In genomic region chr4:83386931-83387897, GRCh38 we compare ENCODE assay signal across 15 cellular contexts. TPM values are rescaled to one million over a fixed set of nuclear protein-coding genes. Genes with fewer than 3 reads are reported as not detected.
DNase-seq lines count a peak whose midpoint lies in the region; ATAC-seq, FAIRE-seq and TF ChIP-seq lines count a peak whose summit lies in the region.
"Had no signal": no experiment of that assay in that cellular context is flagged by ENCODE, and none has a peak within 500 bp of the region (broad histone marks: within the 10 kb centered on the region; RNA-seq: fewer than 3 reads in every experiment).

No MANE protein-coding gene starts in this region.

- no peaks in the 10 kb centered on the region for H3K36me3 ChIP-seq in K562 (ENCODE audit: control insufficient read depth, insufficient read depth, low read length)

- FAIRE-seq in K562 (lab: Jason Lieb, UNC): no peak

- no TSS peak for BruUV-seq in K562 (replicated peaks; lab: Mats Ljungman, UMichigan)

- 0 out of 2 replicates have a peak overlapping the region, but pooled peaks have one; percentile 18 for H3K27ac Mint-ChIP-seq in HFFc6
- H3K27ac Mint-ChIP-seq: T-helper 1 cell treated with Interleukin-12 subunit alpha and Interleukin-12 subunit beta and Interleukin-4 antibody, amounts not matched to agents 30 μg/mL and 1 μg/mL, for 36 hours had no signal

- intact Hi-C loops in K562 (cut with micrococcal nuclease): no loop called here

- H3K27ac ChIP-seq in K562 (ENCODE audit: extremely low read depth, low read depth, low read length): no peak overlapping the region

- no peak for TF ChIP-seq RAD21 in K562 (CRISPR knock-in tag; conservative IDR thresholded peaks at IDR 0.05 in 1 of 2, IDR thresholded peaks at IDR 0.05 in 1 of 2)

- H3K36me3 Mint-ChIP-seq in HFFc6 (ENCODE audit: low read depth): no peaks in the 10 kb centered on the region

- POLR2A ChIA-PET in K562 (lab: Yijun Ruan, JAX): interaction anchor here (1.5 kb wide), 1 partner anchor 8 kb away, joined by 6 read pairs; no protein-coding TSS in a partner anchor

- no peaks in the 10 kb centered on the region for H3K79me2 ChIP-seq in K562 (ENCODE audit: control insufficient read depth, insufficient read depth, low read length)

- peak overlapping the region; percentile 53; the same call in 1 of the 2 replicates for H2AFZ ChIP-seq in K562 (ENCODE audit: low read depth, low read length)

- ATAC-seq in K562 (no peak), HG03039 (IDR thresholded peaks at IDR 0.05; ENCODE audit: unreplicated experiment) (no peak), HG02970 (IDR thresholded peaks at IDR 0.05; ENCODE audit: low FRiP score, unreplicated experiment) (no peak), GM21423 (IDR thresholded peaks at IDR 0.05; ENCODE audit: unreplicated experiment) (no peak)
- ATAC-seq: right cardiac atrium had no signal

- peaks cover 9% of the 10 kb centered on the region; the same call in 1 of the 2 replicates for H3K27me3 Mint-ChIP-seq in HFFc6 (ENCODE audit: insufficient read depth)

- TF ChIP-seq POLR2A in K562 (conservative IDR thresholded peaks at IDR 0.05): no peak

- TF ChIP-seq EP300 in K562 (IDR thresholded peaks at IDR 0.05; ENCODE audit: low read length): no peak

- TF ChIP-seq CTCF in HFFc6 (IDR thresholded peaks at IDR 0.05) (no peak), K562 (IDR thresholded peaks at IDR 0.05 in 2 of 3, conservative IDR thresholded peaks at IDR 0.05 in 1 of 3; ENCODE audit: insufficient read depth in 2 of 3, low read depth in 1 of 3, low read length in 3 of 3) (no peak)

- H3K9me1 ChIP-seq in K562 (ENCODE audit: control insufficient read depth, insufficient read depth, low read length): no peaks in the 10 kb centered on the region

- H3K4me3 ChIP-seq in K562: no peak overlapping the region

- peaks cover 16% of the 10 kb centered on the region for H3K4me1 Mint-ChIP-seq in HFFc6 (ENCODE audit: low read depth)

- DNase-seq in AG20443 (ENCODE audit: low spot score) (peak; percentile 49), HFFc6 (no peak), K562 (ENCODE audit: extremely low read depth in 1 of 4, low spot score in 3 of 4) (no peak), left kidney (ENCODE audit: low read depth, low spot score) (peak; percentile 32), LoVo (ENCODE audit: low spot score) (no peak)
- DNase-seq: activated effector memory CD4-positive, alpha-beta T cell treated with anti-CD3 and anti-CD28 coated beads, Interleukin-2, amount 50 U/mL, for 16 hours; cerebellar nuclear complex; NCI-H2081 treated with DMSO at 0.1 percent for 48 hours; right cardiac atrium; stimulated activated naive CD4-positive, alpha-beta T cell treated with Interleukin-2 at 50 U/mL for 16 hours had no signal

- no peaks in the 10 kb centered on the region for H3K4me1 ChIP-seq in K562 (replicated peaks in 1 of 2; ENCODE audit: control insufficient read depth in 2 of 2, insufficient read depth in 2 of 2, low read length in 2 of 2)

- CTCF ChIA-PET in K562 (lab: Yijun Ruan, JAX; ENCODE audit: low intra/inter-chr PET ratio): no interaction called here

- H3K9me3 Mint-ChIP-seq in HFFc6: no peaks in the 10 kb centered on the region
- H3K9me3 Mint-ChIP-seq: T-helper 1 cell treated with Interleukin-12 subunit alpha and Interleukin-12 subunit beta and Interleukin-4 antibody, amounts not matched to agents 30 μg/mL and 1 μg/mL, for 36 hours had no signal

- no peaks in the 10 kb centered on the region for H3K9me3 ChIP-seq in K562 (replicated peaks; ENCODE audit: control insufficient read depth, insufficient read depth, low read depth, low read length)

- in situ Hi-C loops in K562 (cut with MboI): no loop called here

- H3K4me2 ChIP-seq in K562 (ENCODE audit: insufficient read depth, low read length): no peak overlapping the region

- H3K9ac ChIP-seq in K562 (ENCODE audit: insufficient read depth in 1 of 2, low read depth in 2 of 2, low read length in 2 of 2): no peak overlapping the region

- H4K20me1 ChIP-seq in K562 (replicated peaks; ENCODE audit: control insufficient read depth, insufficient read depth, low read length): no peaks in the 10 kb centered on the region

- 0 out of 5 replicates have a peak, but pooled peaks cover 0 to 4% of the 10 kb centered on the region in 2 experiments for H3K27me3 ChIP-seq in K562 (ENCODE audit: control insufficient read depth in 2 of 2, insufficient read depth in 2 of 2, low read length in 2 of 2)

- no peak overlapping the region for H3K4me3 Mint-ChIP-seq in HFFc6
- H3K4me3 Mint-ChIP-seq: activated CD4-positive, alpha-beta T cell treated with anti-CD3 and anti-CD28 coated beads, Interleukin-2, amount 10 ng/mL, durations not matched to agents 24 days and 14 days; T-helper 1 cell treated with Interleukin-12 subunit alpha and Interleukin-12 subunit beta and Interleukin-4 antibody, amounts not matched to agents 30 μg/mL and 1 μg/mL, for 36 hours had no signal

- 25% methylated on average over 6 of the region's 6 CpGs for WGBS in K562 (ENCODE audit: insufficient coverage, low coverage, missing lambda C conversion rate)

TF ChIP-seq in K562, 482 proteins besides CTCF, POLR2A, EP300 and RAD21:
- no peak for TF ChIP-seq ZFX (CRISPR knock-in tag; IDR thresholded peaks at IDR 0.05)
- TF ChIP-seq ZNF133 (CRISPR knock-in tag; IDR thresholded peaks at IDR 0.05): no peak
- no peak for TF ChIP-seq ZNF282 (CRISPR knock-in tag; IDR thresholded peaks at IDR 0.05)
- no peak for TF ChIP-seq ID3 (CRISPR knock-in tag; IDR thresholded peaks at IDR 0.05)
- TF ChIP-seq ID3 (tag; IDR thresholded peaks at IDR 0.05): no peak
- TF ChIP-seq NFE2 (IDR thresholded peaks at IDR 0.05; ENCODE audit: low read depth): no peak
- TF ChIP-seq KDM1A (IDR thresholded peaks at IDR 0.05): no peak
- no peak for TF ChIP-seq ELF4 (CRISPR knock-in tag; IDR thresholded peaks at IDR 0.05)
- TF ChIP-seq ZNF408 (CRISPR knock-in tag; IDR thresholded peaks at IDR 0.05; ENCODE audit: low read depth): no peak
- no peak for TF ChIP-seq MAFG (tag; conservative IDR thresholded peaks at IDR 0.05)
- TF ChIP-seq SOX6 (IDR thresholded peaks at IDR 0.05): no peak
- TF ChIP-seq DEAF1 (CRISPR knock-in tag; IDR thresholded peaks at IDR 0.05): no peak
- TF ChIP-seq EZH2 (IDR thresholded peaks at IDR 0.05; ENCODE audit: borderline replicate concordance, low read depth, low read length): no peak
- no peak for TF ChIP-seq KDM4B (IDR thresholded peaks at IDR 0.05; ENCODE audit: borderline replicate concordance in 2 of 2, low read depth in 1 of 2)

RNA-seq across cellular contexts. Expression of gene HPSE, which starts 52.6 kb away (rescaled TPM):
- 1 to 10 TPM in 2 of 6 experiments, under 1 TPM in 4; 0.33 to 1.0 (median 0.83) TPM for total RNA-seq in HFFc6 (2021; fragmentation: NEBNext Ultra II Directional; extraction: Animal tissue kit (Norgen Biotek cat#: 25700))
- 0.46 TPM in 1 of 2 replicates, not detected in the other for total RNA-seq in K562 (2011; cell fraction: chromatin; rRNA removed; ENCODE audit: low replicate concordance)
- 0.26 and 0.33 TPM in 2 replicates for total RNA-seq in K562 (2011; cell fraction: nucleolus; rRNA removed)
- total RNA-seq in K562 (2011; cell fraction: nucleoplasm; rRNA removed): 0.15 and 0.61 TPM in 2 replicates
- total RNA-seq in K562 (2014; rRNA removed) (0.04 and 0.14 TPM in 2 replicates), K562 (2014; rRNA removed; fragmentation: Illumina TruSeq; extraction: Trizol) (0.15 and 0.26 TPM in 2 replicates), K562 (2015; rRNA removed; fragmentation: Illumina TruSeq; extraction: Trizol) (0.15 TPM in 1 of 2 replicates, not detected in the other), K562 (2021) (0.20 and 0.22 TPM in 2 replicates)
- polyA plus RNA-seq in K562 (2011; rRNA removed) (0.14 and 0.42 TPM in 2 replicates), K562 (2014; fragmentation: Illumina TruSeq; extraction: Trizol) (0.06 and 0.08 TPM in 2 replicates), K562 (2014; fragmentation: Nextera tagmentation; extraction: Ambion mirVana) (under 1 TPM; 0.01 to 0.04 TPM), K562 (2014; rRNA removed) (0.29 TPM in 1 of 2 replicates, not detected in the other)
- 0.07 and 0.12 TPM in 2 replicates for polyA plus RNA-seq in K562 (2011; cell fraction: cytosol; rRNA removed)
- 0.15 and 0.31 TPM in 2 replicates for polyA plus RNA-seq in K562 (2011; cell fraction: nucleus; rRNA removed)
- polyA plus RNA-seq in K562 (2012): 0.05 and 0.29 TPM in 2 replicates
- polyA minus RNA-seq in K562 (2011; rRNA and poly(A)+ RNA removed): 0.27 and 0.81 TPM in 2 replicates
- 0.57 TPM in 1 of 2 replicates, not detected in the other for polyA minus RNA-seq in K562 (2011; cell fraction: cytosol; rRNA and poly(A)+ RNA removed)
- under 0.01 and 0.11 TPM in 2 replicates for polyA minus RNA-seq in K562 (2011; cell fraction: nucleus; rRNA and poly(A)+ RNA removed)

Comparison
In these comparisons a context has a peak if more than half of its experiments do, and no peak if none do; other contexts are left out.
1. DNase-seq: peak in AG20443 (single experiment) and left kidney (single experiment); none in HFFc6 (single experiment), K562 (0 of 4) and LoVo (single experiment).